Comparison of ENCODE assay signal across 12 cellular contexts in the genomic region with DNA sequence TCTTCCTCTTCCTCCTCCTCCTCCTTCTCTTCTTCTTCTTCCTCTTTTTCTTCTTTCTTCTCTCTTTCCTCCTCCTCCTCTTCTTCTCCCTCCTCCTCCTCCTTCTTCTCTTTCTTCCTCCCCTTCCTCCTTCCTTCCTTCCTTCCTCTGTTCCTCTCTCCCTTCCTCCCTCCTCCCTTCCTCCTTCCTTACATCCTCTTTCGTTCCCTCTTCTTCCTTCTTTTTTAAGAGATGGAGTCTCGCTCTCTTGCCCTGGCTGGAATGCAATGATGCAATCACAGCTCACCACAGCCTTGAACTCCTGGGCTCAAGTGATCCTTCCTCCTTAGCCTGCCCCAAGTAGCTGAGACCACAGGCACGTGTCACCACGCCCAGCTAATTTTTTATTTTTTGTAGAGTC. TPM values are rescaled to one million over a fixed set of nuclear protein-coding genes. Genes with fewer than 3 reads are reported as not detected.
DNase-seq lines count a peak whose midpoint lies in the region; ATAC-seq, FAIRE-seq and TF ChIP-seq lines count a peak whose summit lies in the region.
"Had no signal": no experiment of that assay in that cellular context is flagged by ENCODE, and none has a peak within 500 bp of the region (broad histone marks: within the 10 kb centered on the region; RNA-seq: fewer than 3 reads in every experiment).

No MANE protein-coding gene starts in this region.

- intact Hi-C loops in uterus (cut with DNase I; ENCODE audit: low total_unique reads), result no loop called here

- H3K9me3 ChIP-seq in keratinocyte (ENCODE audit: control insufficient read depth, low read depth, low read length) (no peaks in the 10 kb centered on the region), uterus (no peaks in the 10 kb centered on the region), hepatocyte (ENCODE audit: low read depth) (no peaks in the 10 kb centered on the region)
- H3K9me3 ChIP-seq: body of pancreas had no signal

- no peak for TF ChIP-seq POLR2A in uterus (IDR thresholded peaks at IDR 0.05)
- no peak for TF ChIP-seq POLR2A in erythroblast (IDR thresholded peaks at IDR 0.05; ENCODE audit: low read length)

- peak overlapping the region; percentile 78 for H3K27ac ChIP-seq in keratinocyte (ENCODE audit: control insufficient read depth, insufficient read depth, low read length)
- peak overlapping the region; percentile 46 to 63 for H3K27ac ChIP-seq in uterus
- no peak overlapping the region for H3K27ac ChIP-seq in hepatocyte

- FAIRE-seq in keratinocyte (lab: Jason Lieb, UNC), result no peak

- H3K36me3 ChIP-seq in keratinocyte (ENCODE audit: control insufficient read depth in 2 of 2, extremely low read depth in 1 of 2, insufficient read depth in 2 of 2, low read length in 2 of 2) (peaks cover 15 to 46% of the 10 kb centered on the region in 2 experiments), uterus (no peaks in the 10 kb centered on the region), hepatocyte (replicated peaks; ENCODE audit: insufficient read depth, low read depth) (no peaks in the 10 kb centered on the region)

- H3K4me2 ChIP-seq in keratinocyte (ENCODE audit: control insufficient read depth, extremely low read depth, insufficient read depth, low read depth, low read length) (peak overlapping the region; percentile 79), hepatocyte (no peak overlapping the region)

- dilution Hi-C loops in keratinocyte (cut with MboI; ENCODE audit: extremely low pct_ligation_motif_present, low sequenced_read_pairs), result no loop called here

- H3K4me1 ChIP-seq in keratinocyte (ENCODE audit: control insufficient read depth, extremely low read depth, insufficient read depth, low read length), result peaks cover 59% of the 10 kb centered on the region
- peaks cover 5 to 24% of the 10 kb centered on the region in 2 donors for H3K4me1 ChIP-seq in uterus
- H3K4me1 ChIP-seq in hepatocyte (ENCODE audit: insufficient read depth), result peaks cover 28% of the 10 kb centered on the region

- H4K20me1 ChIP-seq in keratinocyte (ENCODE audit: control insufficient read depth, extremely low read depth, insufficient read depth, low read length), result peaks cover 2% of the 10 kb centered on the region
- no peaks in the 10 kb centered on the region for H4K20me1 ChIP-seq in hepatocyte (ENCODE audit: insufficient read depth, poor library complexity, severe bottlenecking)

- peak overlapping the region in 2 of 3 experiments; percentile 4 to 22 for H3K4me3 ChIP-seq in keratinocyte (ENCODE audit: control insufficient read depth in 2 of 3, extremely low read depth in 1 of 3, insufficient read depth in 2 of 3, low read depth in 1 of 3, low read length in 3 of 3)
- no peak overlapping the region for H3K4me3 ChIP-seq in uterus
- H3K4me3 ChIP-seq in hepatocyte, result no peak overlapping the region
- H3K4me3 ChIP-seq: body of pancreas had no signal

- H3K9me2 ChIP-seq in hepatocyte (replicated peaks; ENCODE audit: insufficient read depth), result no peaks in the 10 kb centered on the region

- no peaks in the 10 kb centered on the region for H3K9me1 ChIP-seq in keratinocyte (ENCODE audit: control insufficient read depth, extremely low read depth, insufficient read depth, low read length)

- no peak for ATAC-seq in GM18511 (IDR thresholded peaks at IDR 0.05; ENCODE audit: unreplicated experiment)
- ATAC-seq: body of pancreas; stimulated activated memory B cell treated with anti-CD40 and anti-IgM and Interleukin-4, amounts not matched to agents 10 μg/mL and 1 μg/mL and 100 μg/mL, for 72 hours had no signal

- TF ChIP-seq CTCF in keratinocyte (optimal IDR thresholded peaks at IDR 0.05 in 1 of 3, IDR thresholded peaks at IDR 0.05 in 1 of 3, conservative IDR thresholded peaks at IDR 0.05 in 1 of 3; ENCODE audit: extremely low read depth in 1 of 3, insufficient read depth in 2 of 3, low read length in 3 of 3) (no peak), uterus (IDR thresholded peaks at IDR 0.05) (no peak), hepatocyte (IDR thresholded peaks at IDR 0.05; ENCODE audit: poor library complexity) (no peak)

- H2AFZ ChIP-seq in keratinocyte (ENCODE audit: control insufficient read depth, low read length) (no peak overlapping the region), hepatocyte (no peak overlapping the region)

- DNase-seq in SIG-M5 treated with dmso at 0.1 percent for 504 hours (lab: John Stamatoyannopoulos, UW; ENCODE audit: unreplicated experiment) (peak; percentile 58), SIG-M5 (lab: John Stamatoyannopoulos, UW) (no peak), amniotic epithelial cell (ENCODE audit: low read depth) (peak; percentile 77), keratinocyte (ENCODE audit: low read depth, low spot score) (no peak), uterus (no peak), hepatocyte (ENCODE audit: low spot score) (no peak), erythroblast (lab: John Stamatoyannopoulos, UW) (no peak)
- DNase-seq: 8988T, body of pancreas, SW 1271 had no signal

- H3K79me2 ChIP-seq in keratinocyte (ENCODE audit: control insufficient read depth, insufficient read depth, low read length) (peaks cover 14% of the 10 kb centered on the region), hepatocyte (peaks cover 8% of the 10 kb centered on the region)

- 82% methylated on average over 4 of the region's 4 CpGs for WGBS in hepatocyte (ENCODE audit: low lambda C conversion rate, missing lambda C conversion rate)

- peak overlapping the region; percentile 41 for H3K9ac ChIP-seq in keratinocyte (ENCODE audit: control insufficient read depth, extremely low read depth, insufficient read depth, low read length)

- H3K27me3 ChIP-seq in keratinocyte (ENCODE audit: control insufficient read depth, extremely low read depth, insufficient read depth, low read length) (no peaks in the 10 kb centered on the region), uterus (no peaks in the 10 kb centered on the region), hepatocyte (no peaks in the 10 kb centered on the region)
- H3K27me3 ChIP-seq: body of pancreas had no signal

RNA-seq across cellular contexts. Expression of a gene that starts 13.2 kb away (rescaled TPM):
- polyA plus RNA-seq in keratinocyte (18.3 to 48.5 TPM (median 23.7 TPM) in 3 replicates), hepatocyte (104 and 120 TPM in 2 replicates)
- 35.1 TPM for polyA plus RNA-seq in keratinocyte (2011; ENCODE audit: low read depth)
- 43.9 and 91.5 TPM in 2 replicates for polyA plus RNA-seq in keratinocyte (2011; cell fraction: cytosol; rRNA removed)
- polyA plus RNA-seq in keratinocyte (2011; cell fraction: nucleus; rRNA removed), result 95.6 and 141 TPM in 2 replicates
- 71.1 and 183 TPM in 2 replicates for polyA plus RNA-seq in keratinocyte (2012; ENCODE audit: low replicate concordance)
- polyA minus RNA-seq in keratinocyte, result 26.8 to 216 TPM (median 31.6 TPM) in 3 replicates
- polyA minus RNA-seq in keratinocyte (2011; cell fraction: cytosol; rRNA and poly(A)+ RNA removed), result 198 TPM
- polyA minus RNA-seq in keratinocyte (2011; cell fraction: nucleus; rRNA and poly(A)+ RNA removed), result 114 and 133 TPM in 2 replicates
- total RNA-seq in uterus (100 to 1,000 TPM in 1 of 4 donors, 10 to 100 TPM in 3; 72.0 to 198 (median 82.9) TPM), hepatocyte (17.8 and 20.8 TPM in 2 replicates)

RNA-seq across cellular contexts. Expression of a gene that starts 18.9 kb away (rescaled TPM):
- polyA plus RNA-seq in keratinocyte (64.5 to 80.2 TPM (median 73.9 TPM) in 3 replicates), hepatocyte (91.5 and 96.7 TPM in 2 replicates)
- polyA plus RNA-seq in keratinocyte (2011; ENCODE audit: low read depth), result 126 TPM
- 33.7 and 90.4 TPM in 2 replicates for polyA plus RNA-seq in keratinocyte (2011; cell fraction: cytosol; rRNA removed)
- polyA plus RNA-seq in keratinocyte (2011; cell fraction: nucleus; rRNA removed), result 50.2 and 59.6 TPM in 2 replicates
- 137 and 149 TPM in 2 replicates for polyA plus RNA-seq in keratinocyte (2012; ENCODE audit: low replicate concordance)
- 29.1 to 62.5 TPM (median 32.3 TPM) in 3 replicates for polyA minus RNA-seq in keratinocyte
- polyA minus RNA-seq in keratinocyte (2011; cell fraction: cytosol; rRNA and poly(A)+ RNA removed), result 129 TPM
- 28.0 and 30.9 TPM in 2 replicates for polyA minus RNA-seq in keratinocyte (2011; cell fraction: nucleus; rRNA and poly(A)+ RNA removed)
- total RNA-seq in uterus (100 to 1,000 TPM; 116 to 555 (median 444) TPM), hepatocyte (93.3 and 139 TPM in 2 replicates)

RNA-seq across cellular contexts. Expression of a gene that starts 52.0 kb away (rescaled TPM):
- polyA plus RNA-seq in keratinocyte, result 421 to 777 TPM (median 509 TPM) in 3 replicates
- 95.6 TPM for polyA plus RNA-seq in keratinocyte (2011; ENCODE audit: low read depth)
- 628 and 828 TPM in 2 replicates for polyA plus RNA-seq in keratinocyte (2011; cell fraction: cytosol; rRNA removed)
- 193 and 224 TPM in 2 replicates for polyA plus RNA-seq in keratinocyte (2011; cell fraction: nucleus; rRNA removed)
- polyA plus RNA-seq in keratinocyte (2012; ENCODE audit: low replicate concordance), result 242 and 370 TPM in 2 replicates
- polyA minus RNA-seq in keratinocyte, result 130 to 266 TPM (median 265 TPM) in 3 replicates
- polyA minus RNA-seq in keratinocyte (2011; cell fraction: cytosol; rRNA and poly(A)+ RNA removed), result 221 TPM
- polyA minus RNA-seq in keratinocyte (2011; cell fraction: nucleus; rRNA and poly(A)+ RNA removed), result 38.6 and 40.7 TPM in 2 replicates
- total RNA-seq in uterus, result 1,000 to 10,000 TPM in 1 of 4 donors, 100 to 1,000 TPM in 3; 173 to 1,323 (median 512) TPM
- 140 and 143 TPM in 2 replicates for total RNA-seq in hepatocyte
- 215 and 217 TPM in 2 replicates for polyA plus RNA-seq in hepatocyte

Comparison
In these comparisons a context has a peak if more than half of its experiments do, and no peak if none do; other contexts are left out.
1. DNase-seq: peak in SIG-M5 treated with dmso at 0.1 percent for 504 hours (single experiment) and amniotic epithelial cell (single experiment); none in SIG-M5 (single experiment), keratinocyte (single experiment), uterus (0 of 2), hepatocyte (single experiment) and erythroblast (0 of 2).
2. H3K4me3 ChIP-seq: peak in keratinocyte (2 of 3); none in uterus (0 of 2) and hepatocyte (single experiment).